8 cellular contexts compared by ENCODE assay signal in the genomic region with DNA sequence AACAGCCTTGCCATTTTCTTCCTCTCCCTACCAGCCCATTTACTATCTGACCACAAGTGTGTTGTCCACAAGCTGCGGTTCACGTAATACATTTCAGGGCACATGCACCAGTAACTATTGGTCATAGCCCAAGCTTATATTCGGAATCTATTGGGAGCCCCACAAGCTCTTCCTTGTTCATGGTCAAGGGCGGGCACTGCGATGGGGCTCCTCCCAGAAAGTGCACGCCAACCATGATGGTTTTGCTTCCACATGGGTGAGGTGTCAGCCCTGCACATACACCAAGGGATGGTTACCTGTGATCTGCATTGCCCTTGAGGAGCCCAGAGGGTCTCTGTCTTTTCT. TPM values are rescaled to one million over a fixed set of nuclear protein-coding genes. Genes with fewer than 3 reads are reported as not detected.
DNase-seq lines count a peak whose midpoint lies in the region; ATAC-seq and TF ChIP-seq lines count a peak whose summit lies in the region.

No MANE protein-coding gene starts in this region.

- H3K4me1 ChIP-seq in ACC112 (ENCODE audit: control insufficient read depth, insufficient read depth, low read length, unreplicated experiment) (peaks cover 74% of the 10 kb centered on the region), heart left ventricle (peaks cover 35 to 83% (median 73%) of the 10 kb centered on the region in 12 donors), osteoblast (ENCODE audit: insufficient read depth, low read length) (peaks cover 56% of the 10 kb centered on the region)

- peak overlapping the region; percentile 62 for H3K27ac ChIP-seq in ACC112 (ENCODE audit: low read depth, low read length)
- peak overlapping the region; percentile 62 to 100 (median 95) for H3K27ac ChIP-seq in heart left ventricle
- H3K27ac ChIP-seq in osteoblast (ENCODE audit: low read depth, low read length) = peak overlapping the region; percentile 51

- no peaks in the 10 kb centered on the region for H3K9me3 ChIP-seq in heart left ventricle
- H3K9me3 ChIP-seq in osteoblast (ENCODE audit: low read depth, low read length) = no peaks in the 10 kb centered on the region

- no peaks in the 10 kb centered on the region for H3K36me3 ChIP-seq in ACC112 (ENCODE audit: insufficient read depth, low read length)
- H3K36me3 ChIP-seq in heart left ventricle = peaks cover 0 to 49% (median 27%) of the 10 kb centered on the region in 9 donors
- no peaks in the 10 kb centered on the region for H3K36me3 ChIP-seq in osteoblast (ENCODE audit: insufficient read depth, low read length)

- TF ChIP-seq CTCF in heart left ventricle (IDR thresholded peaks at IDR 0.05) (no peak), osteoblast (IDR thresholded peaks at IDR 0.05; ENCODE audit: extremely low read depth, low read depth, low read length) (no peak)

- H2AFZ ChIP-seq in ACC112 (ENCODE audit: low read length, unreplicated experiment) = no peak overlapping the region
- peak overlapping the region; percentile 47 for H2AFZ ChIP-seq in osteoblast (ENCODE audit: low read length)

- H3K4me3 ChIP-seq in ACC112 (ENCODE audit: low read depth, low read length) = no peak overlapping the region
- H3K4me3 ChIP-seq in heart left ventricle = peak overlapping the region in 3 of 12 donors; percentile 2 to 27 (median 8)
- peak overlapping the region; percentile 43 for H3K4me3 ChIP-seq in osteoblast (ENCODE audit: insufficient read depth, low read length)

- peaks cover 43% of the 10 kb centered on the region for H4K20me1 ChIP-seq in osteoblast (ENCODE audit: insufficient read depth, low read length)

- no peaks in the 10 kb centered on the region for H3K27me3 Mint-ChIP-seq in natural killer cell treated with Interleukin-12 subunit alpha and Interleukin-12 subunit beta and Interleukin-15 and Interleukin-18, amount 100 ng/mL, for 72 hours

- peak overlapping the region; percentile 65 for H3K4me2 ChIP-seq in osteoblast (ENCODE audit: insufficient read depth, low read length)

- peak; percentile 35 for DNase-seq in SK-MEL-5 (ENCODE audit: low read depth, low spot score)
- DNase-seq in heart left ventricle = no peak
- DNase-seq in osteoblast (ENCODE audit: insufficient read length, low spot score, missing footprints) = peak; percentile 89
- DNase-seq in stimulated activated CD4-positive, alpha-beta T cell treated with anti-CD3 and anti-CD28 coated beads, Interleukin-1b, Interleukin-23, amount 100 ng/mL, for 48 hours = no peak
- DNase-seq in retina = no peak
- DNase-seq in CD1c-positive myeloid dendritic cell (ENCODE audit: extremely low spot score) = no peak
- DNase-seq in natural killer cell treated with Interleukin-12 subunit alpha and Interleukin-12 subunit beta and Interleukin-15 and Interleukin-18, amount 100 ng/mL, for 72 hours (ENCODE audit: low spot score) = no peak

- no peaks in the 10 kb centered on the region for H3K9me3 Mint-ChIP-seq in natural killer cell treated with Interleukin-12 subunit alpha and Interleukin-12 subunit beta and Interleukin-15 and Interleukin-18, amount 100 ng/mL, for 72 hours

- no peak overlapping the region for H3K4me3 Mint-ChIP-seq in natural killer cell treated with Interleukin-12 subunit alpha and Interleukin-12 subunit beta and Interleukin-15 and Interleukin-18, amount 100 ng/mL, for 72 hours

- no peaks in the 10 kb centered on the region for H3K36me3 Mint-ChIP-seq in natural killer cell treated with Interleukin-12 subunit alpha and Interleukin-12 subunit beta and Interleukin-15 and Interleukin-18, amount 100 ng/mL, for 72 hours

- no peaks in the 10 kb centered on the region for H3K27me3 ChIP-seq in ACC112 (ENCODE audit: insufficient read depth, low read length)
- H3K27me3 ChIP-seq in heart left ventricle = no peaks in the 10 kb centered on the region
- no peaks in the 10 kb centered on the region for H3K27me3 ChIP-seq in osteoblast (ENCODE audit: insufficient read depth, low read length)

- H3K27ac Mint-ChIP-seq in natural killer cell treated with Interleukin-12 subunit alpha and Interleukin-12 subunit beta and Interleukin-15 and Interleukin-18, amount 100 ng/mL, for 72 hours = peak overlapping the region in 1 of 2 donors; percentile 77

- no peak for TF ChIP-seq POLR2A in heart left ventricle (IDR thresholded peaks at IDR 0.05)

- intact Hi-C loops in heart left ventricle (cut with DNase I) = loop anchor here in 4 of 10 donors (1.0 to 5.0 kb wide), 3 partner anchors 23 to 38 kb away; no protein-coding TSS in a partner anchor

- H3K4me1 Mint-ChIP-seq in natural killer cell treated with Interleukin-12 subunit alpha and Interleukin-12 subunit beta and Interleukin-15 and Interleukin-18, amount 100 ng/mL, for 72 hours (ENCODE audit: low read depth in 2 of 2) = peaks cover 21 to 44% of the 10 kb centered on the region in 2 donors

- ATAC-seq in heart left ventricle = peak in 3 of 4 donors; percentile 1 to 7 (median 3)
- ATAC-seq in natural killer cell treated with Interleukin-12 subunit alpha and Interleukin-12 subunit beta and Interleukin-15 and Interleukin-18, amount 100 ng/mL, for 72 hours = no peak

- 37 to 46% (median 38%) methylated on average over 6 of the region's 6 CpGs for WGBS in heart left ventricle, 4 donors

- in situ Hi-C loops in SK-MEL-5 (cut with HindIII; ENCODE audit: low pct_unique_long_range_greater_than_20kb, low sequenced_read_pairs) = loop anchor here (25.0 kb wide), 2 partner anchors 88 to 337 kb away; partner anchors contain the start of genes PSMD3 and TOP2A

- H3K79me2 ChIP-seq in ACC112 (ENCODE audit: control insufficient read depth, insufficient read depth, low read length, unreplicated experiment) = peaks cover 11% of the 10 kb centered on the region
- H3K79me2 ChIP-seq in osteoblast (ENCODE audit: insufficient read depth, low read length) = peaks cover 24% of the 10 kb centered on the region

RNA-seq across cellular contexts. Expression of gene THRA, which starts 12.1 kb away (rescaled TPM):
- 14.3 and 15.9 TPM in 2 replicates for total RNA-seq in SK-MEL-5 (2014; rRNA removed; shearing (Covaris generic))
- polyA plus RNA-seq in SK-MEL-5 (2015; cell fraction: cytosol; rRNA removed) = 19.3 and 27.3 TPM in 2 replicates
- polyA plus RNA-seq in SK-MEL-5 (2015; cell fraction: nucleus; rRNA removed) = 8.4 and 14.7 TPM in 2 replicates
- 100 to 1,000 TPM in 1 of 9 donors, 10 to 100 TPM in 8; 63.2 to 105 (median 73.2) TPM for total RNA-seq in heart left ventricle
- 10 to 100 TPM; 50.6 to 56.2 TPM for polyA plus RNA-seq in heart left ventricle
- total RNA-seq in osteoblast = 30.6 and 33.3 TPM in 2 replicates
- total RNA-seq in natural killer cell treated with Interleukin-12 subunit alpha and Interleukin-12 subunit beta and Interleukin-15 and Interleukin-18, amount 100 ng/mL, for 72 hours = 10 to 100 TPM in 1 of 2 donors, 1 to 10 TPM in 1; 4.9 to 10.9 TPM

RNA-seq across cellular contexts. Expression of gene MED24, which starts 20.6 kb away (rescaled TPM):
- 29.6 and 34.0 TPM in 2 replicates for total RNA-seq in SK-MEL-5 (2014; rRNA removed; shearing (Covaris generic))
- 57.2 and 71.2 TPM in 2 replicates for polyA plus RNA-seq in SK-MEL-5 (2015; cell fraction: cytosol; rRNA removed)
- 280 and 317 TPM in 2 replicates for polyA plus RNA-seq in SK-MEL-5 (2015; cell fraction: nucleus; rRNA removed)
- total RNA-seq in heart left ventricle (10 to 100 TPM; 51.1 to 75.4 (median 58.3) TPM), osteoblast (33.6 and 36.6 TPM in 2 replicates)
- 10 to 100 TPM; 52.7 to 61.8 TPM for polyA plus RNA-seq in heart left ventricle
- total RNA-seq in natural killer cell treated with Interleukin-12 subunit alpha and Interleukin-12 subunit beta and Interleukin-15 and Interleukin-18, amount 100 ng/mL, for 72 hours = 100 to 1,000 TPM in 1 of 2 donors, 10 to 100 TPM in 1; 91.5 to 147 TPM

RNA-seq across cellular contexts. Expression of gene NR1D1, which starts 25.5 kb away (rescaled TPM):
- total RNA-seq in SK-MEL-5 (2014; rRNA removed; shearing (Covaris generic)) = 2.1 and 2.4 TPM in 2 replicates
- polyA plus RNA-seq in SK-MEL-5 (2015; cell fraction: cytosol; rRNA removed) = 10.0 and 13.4 TPM in 2 replicates
- polyA plus RNA-seq in SK-MEL-5 (2015; cell fraction: nucleus; rRNA removed) = 7.7 and 8.9 TPM in 2 replicates
- 10 to 100 TPM in 6 of 9 donors, 1 to 10 TPM in 3; 5.8 to 36.1 (median 21.8) TPM for total RNA-seq in heart left ventricle
- polyA plus RNA-seq in heart left ventricle = 10 to 100 TPM in 1 of 2 donors, 1 to 10 TPM in 1; 6.1 to 20.2 TPM
- 5.1 and 7.1 TPM in 2 replicates for total RNA-seq in osteoblast
- 1 to 10 TPM; 1.4 to 5.4 TPM for total RNA-seq in natural killer cell treated with Interleukin-12 subunit alpha and Interleukin-12 subunit beta and Interleukin-15 and Interleukin-18, amount 100 ng/mL, for 72 hours

RNA-seq across cellular contexts. Expression of gene MSL1, which starts 46.9 kb away (rescaled TPM):
- 43.3 and 48.9 TPM in 2 replicates for total RNA-seq in SK-MEL-5 (2014; rRNA removed; shearing (Covaris generic))
- 41.3 and 45.2 TPM in 2 replicates for polyA plus RNA-seq in SK-MEL-5 (2015; cell fraction: cytosol; rRNA removed)
- 151 and 168 TPM in 2 replicates for polyA plus RNA-seq in SK-MEL-5 (2015; cell fraction: nucleus; rRNA removed)
- total RNA-seq in heart left ventricle (10 to 100 TPM; 32.0 to 54.1 (median 45.1) TPM), osteoblast (53.3 and 60.1 TPM in 2 replicates)
- polyA plus RNA-seq in heart left ventricle = 10 to 100 TPM; 32.2 to 54.7 TPM
- 100 to 1,000 TPM in 1 of 2 donors, 10 to 100 TPM in 1; 79.8 to 102 TPM for total RNA-seq in natural killer cell treated with Interleukin-12 subunit alpha and Interleukin-12 subunit beta and Interleukin-15 and Interleukin-18, amount 100 ng/mL, for 72 hours

RNA-seq across cellular contexts. Expression of gene CSF3, which starts 59.6 kb away (rescaled TPM):
- not detected in 2 replicates for total RNA-seq in SK-MEL-5 (2014; rRNA removed; shearing (Covaris generic))
- 0.06 TPM in 1 of 2 replicates, not detected in the other for polyA plus RNA-seq in SK-MEL-5 (2015; cell fraction: cytosol; rRNA removed)
- polyA plus RNA-seq in SK-MEL-5 (2015; cell fraction: nucleus; rRNA removed) = not detected in 2 replicates
- 1 to 10 TPM in 1 of 9 donors, under 1 TPM in 1, not detected in 7; 0.80 to 1.3 TPM for total RNA-seq in heart left ventricle
- polyA plus RNA-seq in heart left ventricle = under 1 TPM; 0.14 to 0.46 TPM
- not detected in 2 replicates for total RNA-seq in osteoblast
- total RNA-seq in natural killer cell treated with Interleukin-12 subunit alpha and Interleukin-12 subunit beta and Interleukin-15 and Interleukin-18, amount 100 ng/mL, for 72 hours = under 1 TPM in 1 of 2 donors, not detected in 1; 0.78 TPM

Comparison
In these comparisons a context has a peak if more than half of its experiments do, and no peak if none do; other contexts are left out.
1. DNase-seq: peak in SK-MEL-5 (single experiment) and osteoblast (single experiment); none in heart left ventricle (0 of 5), stimulated activated CD4-positive, alpha-beta T cell treated with anti-CD3 and anti-CD28 coated beads, Interleukin-1b, Interleukin-23, amount 100 ng/mL, for 48 hours (single experiment), retina (single experiment), CD1c-positive myeloid dendritic cell (single experiment) and natural killer cell treated with Interleukin-12 subunit alpha and Interleukin-12 subunit beta and Interleukin-15 and Interleukin-18, amount 100 ng/mL, for 72 hours (single experiment).
2. ATAC-seq: peak in heart left ventricle (3 of 4); none in natural killer cell treated with Interleukin-12 subunit alpha and Interleukin-12 subunit beta and Interleukin-15 and Interleukin-18, amount 100 ng/mL, for 72 hours (0 of 2).
3. Peak in every context shown above with its lines, with median percentiles within 50 percentile points of each other: H3K27ac ChIP-seq.